Comparison of ENCODE assay signal across 10 cellular contexts in genomic region chr18:58993260-58993659, GRCh38.
A peak's percentile ranks its signal among the peaks of the same experiment; 100 is the strongest.
DNase-seq lines count a peak whose midpoint lies in the region; ATAC-seq, FAIRE-seq and TF ChIP-seq lines count a peak whose summit lies in the region.
"Had no signal": no experiment of that assay in that cellular context is flagged by ENCODE, and none has a peak within 500 bp of the region (broad histone marks: within the 10 kb centered on the region; RNA-seq: fewer than 3 reads in every experiment).

No MANE protein-coding gene starts in this region.

- H3K27me3 ChIP-seq in astrocyte (ENCODE audit: insufficient read depth, low read length) (no peaks in the 10 kb centered on the region), keratinocyte (ENCODE audit: control insufficient read depth, extremely low read depth, insufficient read depth, low read length) (no peaks in the 10 kb centered on the region), transverse colon (no peaks in the 10 kb centered on the region)
- H3K27me3 ChIP-seq: colonic mucosa had no signal

- dilution Hi-C loops in keratinocyte (cut with MboI; ENCODE audit: extremely low pct_ligation_motif_present, low sequenced_read_pairs): no loop called here

- peaks cover 3% of the 10 kb centered on the region for H3K9me3 Mint-ChIP-seq in astrocyte (ENCODE audit: unreplicated experiment)

- WGBS in transverse colon (ENCODE audit: low coverage in 1 of 2), 2 donors: 36 to 53% methylated on average over 4 of the region's 4 CpGs

- H3K9ac ChIP-seq in astrocyte (ENCODE audit: low read length): peak overlapping the region; percentile 68
- H3K9ac ChIP-seq in keratinocyte (ENCODE audit: control insufficient read depth, extremely low read depth, insufficient read depth, low read length): no peak overlapping the region

- TF ChIP-seq CTCF in astrocyte (IDR thresholded peaks at IDR 0.05; ENCODE audit: insufficient read depth, low read depth, low read length): no peak
- no peak for TF ChIP-seq CTCF in keratinocyte (optimal IDR thresholded peaks at IDR 0.05 in 1 of 3, IDR thresholded peaks at IDR 0.05 in 1 of 3, conservative IDR thresholded peaks at IDR 0.05 in 1 of 3; ENCODE audit: extremely low read depth in 1 of 3, insufficient read depth in 2 of 3, low read length in 3 of 3)
- no peak for TF ChIP-seq CTCF in transverse colon (IDR thresholded peaks at IDR 0.05)

- intact Hi-C loops in transverse colon (cut with DNase I; ENCODE audit: low total_unique reads): no loop called here

- TF ChIP-seq EP300 in transverse colon (IDR thresholded peaks at IDR 0.05; ENCODE audit: low read depth): no peak

- ATAC-seq in HG03354 (IDR thresholded peaks at IDR 0.05; ENCODE audit: poor library complexity, severe bottlenecking, unreplicated experiment): no peak

- in situ Hi-C loops in transverse colon (cut with MboI; ENCODE audit: low pct_ligation_motif_present in 1 of 4, low pct_unique_long_range_greater_than_20kb in 1 of 4, low sequenced_read_pairs in 3 of 4): no loop called here

- H4K20me1 ChIP-seq in astrocyte (ENCODE audit: insufficient read depth, low read length) (no peaks in the 10 kb centered on the region), keratinocyte (ENCODE audit: control insufficient read depth, extremely low read depth, insufficient read depth, low read length) (no peaks in the 10 kb centered on the region)

- no peaks in the 10 kb centered on the region for H3K9me3 ChIP-seq in astrocyte (ENCODE audit: insufficient read depth, low read depth, low read length)
- no peaks in the 10 kb centered on the region for H3K9me3 ChIP-seq in keratinocyte (ENCODE audit: control insufficient read depth, low read depth, low read length)
- H3K9me3 ChIP-seq in transverse colon: peaks cover 0 to 3% of the 10 kb centered on the region in 2 donors
- H3K9me3 ChIP-seq: colonic mucosa had no signal

- DNase-seq in HS-27A (ENCODE audit: low read depth) (peak; percentile 79), astrocyte (ENCODE audit: low read depth) (peak; percentile 93), keratinocyte (ENCODE audit: low read depth, low spot score) (peak; percentile 26), transverse colon (no peak), NCI-H2029 (lab: John Stamatoyannopoulos, UW) (no peak), NCI-H2081 treated with DMSO at 0.1 percent for 48 hours (lab: John Stamatoyannopoulos, UW) (no peak)
- DNase-seq: activated CD8-positive, alpha-beta memory T cell treated with anti-CD3 and anti-CD28 coated beads for 24 hours; colonic mucosa had no signal

- no peaks in the 10 kb centered on the region for H3K79me2 ChIP-seq in astrocyte (ENCODE audit: insufficient read depth, low read length)
- no peaks in the 10 kb centered on the region for H3K79me2 ChIP-seq in keratinocyte (ENCODE audit: control insufficient read depth, insufficient read depth, low read length)

- FAIRE-seq in astrocyte (lab: Jason Lieb, UNC) (peak; percentile 89), keratinocyte (lab: Jason Lieb, UNC) (peak; percentile 81)

- peak overlapping the region; percentile 42 for H3K27ac Mint-ChIP-seq in astrocyte (ENCODE audit: unreplicated experiment)

- H3K4me3 ChIP-seq in astrocyte (ENCODE audit: insufficient read depth, low read depth, low read length): no peak overlapping the region
- peak overlapping the region in 1 of 3 experiments; percentile 3 for H3K4me3 ChIP-seq in keratinocyte (ENCODE audit: control insufficient read depth in 2 of 3, extremely low read depth in 1 of 3, insufficient read depth in 2 of 3, low read depth in 1 of 3, low read length in 3 of 3)
- no peak overlapping the region for H3K4me3 ChIP-seq in transverse colon
- H3K4me3 ChIP-seq: colonic mucosa had no signal

- H3K27ac ChIP-seq in astrocyte (ENCODE audit: low read depth, low read length) (peak overlapping the region; percentile 90), keratinocyte (ENCODE audit: control insufficient read depth, insufficient read depth, low read length) (peak overlapping the region; percentile 16), transverse colon (peak overlapping the region in 3 of 4 donors; percentile 51 to 63 (median 52))
- H3K27ac ChIP-seq: colonic mucosa had no signal

- no peaks in the 10 kb centered on the region for H3K9me1 ChIP-seq in keratinocyte (ENCODE audit: control insufficient read depth, extremely low read depth, insufficient read depth, low read length)

- no peak for TF ChIP-seq POLR2A in transverse colon (IDR thresholded peaks at IDR 0.05)

- H3K4me1 ChIP-seq in astrocyte (ENCODE audit: insufficient read depth, low read length) (peaks cover 65% of the 10 kb centered on the region), keratinocyte (ENCODE audit: control insufficient read depth, extremely low read depth, insufficient read depth, low read length) (peaks cover 38% of the 10 kb centered on the region), transverse colon (peaks cover 0 to 6% (median 0%) of the 10 kb centered on the region in 4 donors)
- H3K4me1 ChIP-seq: colonic mucosa had no signal

- H3K4me1 Mint-ChIP-seq in astrocyte (ENCODE audit: low read depth, unreplicated experiment): peaks cover 55% of the 10 kb centered on the region

- H3K4me2 ChIP-seq in astrocyte (ENCODE audit: low read length): peak overlapping the region; percentile 59
- peak overlapping the region; percentile 42 for H3K4me2 ChIP-seq in keratinocyte (ENCODE audit: control insufficient read depth, extremely low read depth, insufficient read depth, low read depth, low read length)

- H3K27me3 Mint-ChIP-seq in astrocyte (ENCODE audit: low read depth, unreplicated experiment): no peaks in the 10 kb centered on the region
- H3K27me3 Mint-ChIP-seq: memory B cell had no signal

- no peaks in the 10 kb centered on the region for H3K36me3 ChIP-seq in astrocyte (ENCODE audit: insufficient read depth, low read length)
- no peaks in the 10 kb centered on the region for H3K36me3 ChIP-seq in keratinocyte (ENCODE audit: control insufficient read depth in 2 of 2, extremely low read depth in 1 of 2, insufficient read depth in 2 of 2, low read length in 2 of 2)
- no peaks in the 10 kb centered on the region for H3K36me3 ChIP-seq in transverse colon
- H3K36me3 ChIP-seq: colonic mucosa had no signal

- H3K4me3 Mint-ChIP-seq in astrocyte (ENCODE audit: unreplicated experiment): no peak overlapping the region

- no peaks in the 10 kb centered on the region for H3K36me3 Mint-ChIP-seq in astrocyte (ENCODE audit: low read depth, unreplicated experiment)

- H2AFZ ChIP-seq in astrocyte (ENCODE audit: low read depth, low read length) (no peak overlapping the region), keratinocyte (ENCODE audit: control insufficient read depth, low read length) (no peak overlapping the region)

Comparison
In these comparisons a context has a peak if more than half of its experiments do, and no peak if none do; other contexts are left out.
1. DNase-seq: peak in HS-27A (single experiment), astrocyte (single experiment) and keratinocyte (single experiment); none in transverse colon (single experiment), NCI-H2029 (single experiment) and NCI-H2081 treated with DMSO at 0.1 percent for 48 hours (single experiment).
2. H3K27ac ChIP-seq: peak in every context shown above with its lines; median percentile 90 in astrocyte; 52 in transverse colon; 16 in keratinocyte.